8 cellular contexts compared by ENCODE assay signal in the genomic region with DNA sequence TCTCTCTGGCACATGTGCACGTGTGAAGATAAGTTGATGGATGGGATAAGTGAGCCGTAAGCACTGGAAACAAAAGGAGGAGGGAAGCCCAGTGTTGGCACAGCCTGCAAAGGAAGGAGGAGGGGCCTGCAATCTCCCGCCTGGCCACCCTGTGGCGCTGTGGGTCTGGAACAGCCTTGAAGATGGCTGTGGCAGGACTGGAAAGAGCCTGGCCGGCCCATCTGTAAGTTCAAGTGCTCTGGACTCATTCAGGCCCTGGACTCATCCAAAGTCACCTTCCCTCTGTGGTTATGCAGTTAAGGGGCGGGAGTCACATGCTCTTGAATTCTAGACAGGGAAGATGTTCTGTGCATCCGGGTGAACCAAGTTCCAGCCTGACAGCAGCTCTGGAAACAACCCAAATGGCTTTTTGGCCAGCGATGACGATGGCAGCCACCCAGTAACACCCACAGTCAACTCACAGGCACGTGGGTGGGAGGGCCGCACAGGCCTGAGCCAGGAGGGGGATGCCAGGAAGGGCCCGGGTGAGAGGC. TPM values are rescaled to one million over a fixed set of nuclear protein-coding genes. Genes with fewer than 3 reads are reported as not detected.
DNase-seq lines count a peak whose midpoint lies in the region; ATAC-seq and TF ChIP-seq lines count a peak whose summit lies in the region.

No MANE protein-coding gene starts in this region.

- in situ Hi-C loops in GM13976 (cut with MboI; ENCODE audit: low sequenced_read_pairs, unreplicated experiment) = no loop called here

- TF ChIP-seq CTCF in GM13976 (IDR thresholded peaks at IDR 0.05; ENCODE audit: borderline replicate concordance, control extremely low read depth, extremely low read depth, insufficient read depth, missing control alignments) (peak; percentile 4), Peyer's patch (IDR thresholded peaks at IDR 0.05) (peak in 5 of 6 experiments; percentile 10 to 79 (median 77)), endothelial cell (IDR thresholded peaks at IDR 0.05; ENCODE audit: unreplicated experiment) (peak; percentile 75)

- H3K36me3 Mint-ChIP-seq in endothelial cell (ENCODE audit: low read depth, unreplicated experiment) = peaks cover 27% of the 10 kb centered on the region

- peaks cover 6% of the 10 kb centered on the region for H3K4me1 Mint-ChIP-seq in endothelial cell (ENCODE audit: unreplicated experiment)

- peaks cover 5% of the 10 kb centered on the region for H3K27me3 Mint-ChIP-seq in endothelial cell (ENCODE audit: unreplicated experiment)

- peaks cover 8% of the 10 kb centered on the region for H3K9me3 Mint-ChIP-seq in endothelial cell (ENCODE audit: unreplicated experiment)

- TF ChIP-seq POLR2A in Peyer's patch (IDR thresholded peaks at IDR 0.05) = no peak

- DNase-seq in AML-193 (lab: John Stamatoyannopoulos, UW) (peak; percentile 13 to 14), GM13976 (ENCODE audit: low spot score) (no peak), Peyer's patch (peak in 2 of 3 donors; percentile 80 to 83), endothelial cell (ENCODE audit: low spot score) (peak; percentile 72), medulla oblongata (ENCODE audit: extremely low spot score) (peak; percentile 83)

- H3K27ac ChIP-seq in Peyer's patch (peak overlapping the region in 2 of 4 donors; percentile 21 to 55), urinary bladder (ENCODE audit: low read depth) (peak overlapping the region; percentile 34)

- H3K36me3 ChIP-seq in Peyer's patch = peaks cover 0 to 15% (median 0%) of the 10 kb centered on the region in 3 donors
- H3K36me3 ChIP-seq in urinary bladder (ENCODE audit: insufficient read depth) = no peaks in the 10 kb centered on the region

- no peak overlapping the region for H3K27ac Mint-ChIP-seq in endothelial cell (ENCODE audit: unreplicated experiment)

- ATAC-seq in HG03159 (IDR thresholded peaks at IDR 0.05; ENCODE audit: unreplicated experiment) (no peak), GM19324 (IDR thresholded peaks at IDR 0.05; ENCODE audit: low FRiP score, unreplicated experiment) (no peak)

- H3K4me1 ChIP-seq in Peyer's patch (peaks cover 0 to 9% (median 0%) of the 10 kb centered on the region in 4 donors), urinary bladder (ENCODE audit: insufficient read depth) (no peaks in the 10 kb centered on the region)

- no peak overlapping the region for H3K4me3 Mint-ChIP-seq in endothelial cell (ENCODE audit: unreplicated experiment)

- WGBS in urinary bladder = 28% methylated on average over 12 of the region's 12 CpGs

- H3K9me3 ChIP-seq in Peyer's patch = peaks cover 0 to 1% (median under 1%) of the 10 kb centered on the region in 4 donors

- H3K27me3 ChIP-seq in Peyer's patch = no peaks in the 10 kb centered on the region

- H3K4me3 ChIP-seq in Peyer's patch (no peak overlapping the region), urinary bladder (ENCODE audit: low read depth, low read length) (no peak overlapping the region)

RNA-seq across cellular contexts. Expression of a gene that starts 50.4 kb away (rescaled TPM):
- total RNA-seq in Peyer's patch (100 to 1,000 TPM; 116 to 425 (median 310) TPM), endothelial cell (ENCODE audit: unreplicated experiment) (0.67 TPM), urinary bladder (3.8 TPM)
- 6.7 TPM for polyA plus RNA-seq in urinary bladder

Comparison
In these comparisons a context has a peak if more than half of its experiments do, and no peak if none do; other contexts are left out.
1. CTCF ChIP-seq: peak in every context shown above with its lines; median percentile 77 in Peyer's patch; 75 in endothelial cell; 4 in GM13976.
2. RNA of a gene that starts 50.4 kb away (total RNA-seq): 116 to 425 TPM in Peyer's patch; 3.8 TPM in urinary bladder (single experiment) and 0.67 TPM in endothelial cell (single experiment); every median in the first group is over 10 times any median in the second.